ENCODE assay signal across 23 cellular contexts in genomic region chr5:146832985-146833732, GRCh38. TPM values are rescaled to one million over a fixed set of nuclear protein-coding genes. Genes with fewer than 3 reads are reported as not detected.
"Had no signal": no experiment of that assay in that cellular context is flagged by ENCODE, and none has a peak within 500 bp of the region (broad histone marks: within the 10 kb centered on the region; RNA-seq: fewer than 3 reads in every experiment).

No MANE protein-coding gene starts in this region.

- FAIRE-seq: frontal cortex, keratinocyte, pancreas had no signal

- H3K9me3 Mint-ChIP-seq: activated CD4-positive, alpha-beta T cell treated with anti-CD3 and anti-CD28 coated beads, Interleukin-2, amount 10 ng/mL, durations not matched to agents 24 days and 14 days; activated T-cell treated with anti-CD3 and anti-CD28 coated beads, Interleukin-2, amount 50 U/mL, for 72 hours; effector memory CD8-positive, alpha-beta T cell; naive thymus-derived CD8-positive, alpha-beta T cell; T-cell had no signal

- H3K27ac Mint-ChIP-seq: activated CD4-positive, alpha-beta T cell treated with anti-CD3 and anti-CD28 coated beads, Interleukin-2, amount 10 ng/mL, durations not matched to agents 24 days and 14 days; activated CD8-positive, alpha-beta T cell treated with anti-CD3 and anti-CD28 coated beads, Interleukin-2, amount 10 ng/mL, durations not matched to agents 7 days and 5 days; activated naive CD4-positive, alpha-beta T cell treated with anti-CD3 and anti-CD28 coated beads, Interleukin-2, amount 50 U/mL, for 72 hours; activated T-cell treated with anti-CD3 and anti-CD28 coated beads, Interleukin-2, amount 50 U/mL, for 72 hours; memory B cell; naive thymus-derived CD8-positive, alpha-beta T cell; T-cell had no signal

- DNase-seq: activated CD4-positive, alpha-beta T cell treated with anti-CD3 and anti-CD28 coated beads, Interleukin-2, amount 10 ng/mL, durations not matched to agents 24 days and 14 days; activated CD8-positive, alpha-beta T cell treated with anti-CD3 and anti-CD28 coated beads, Interleukin-2, amount 10 ng/mL, durations not matched to agents 7 days and 5 days; activated gamma-delta T cell treated with Interleukin-2 at 50 U/mL for 16 hours; activated T-cell treated with anti-CD3 and anti-CD28 coated beads, Interleukin-2, amount 50 U/mL, for 72 hours; adrenal gland; dermis blood vessel endothelial cell; effector memory CD8-positive, alpha-beta T cell; left lung; naive thymus-derived CD8-positive, alpha-beta T cell; pancreas; stimulated activated CD4-positive, alpha-beta T cell treated with anti-CD3 and anti-CD28 coated beads, Interleukin-4, amount 100 ng/mL, for 1 hour; T-cell; T-helper 9 cell; testis; upper lobe of right lung had no signal

- H3K9me3 ChIP-seq: adrenal gland, left lung, neutrophil, pancreas, testis, upper lobe of right lung had no signal

- H3K4me2 ChIP-seq: smooth muscle cell had no signal

- H3K27me3 ChIP-seq: adrenal gland, left lung, neutrophil, pancreas, testis, upper lobe of right lung had no signal

- H3K27me3 Mint-ChIP-seq: effector memory CD8-positive, alpha-beta T cell; memory B cell had no signal

- H3K4me3 Mint-ChIP-seq: activated CD4-positive, alpha-beta T cell treated with anti-CD3 and anti-CD28 coated beads, Interleukin-2, amount 10 ng/mL, durations not matched to agents 24 days and 14 days; activated CD8-positive, alpha-beta T cell treated with anti-CD3 and anti-CD28 coated beads, Interleukin-2, amount 10 ng/mL, durations not matched to agents 7 days and 5 days; activated T-cell treated with anti-CD3 and anti-CD28 coated beads, Interleukin-2, amount 50 U/mL, for 72 hours; effector memory CD8-positive, alpha-beta T cell; memory B cell; naive thymus-derived CD8-positive, alpha-beta T cell; T-cell had no signal

- H3K27ac ChIP-seq: left lung, neutrophil, pancreas, SK-N-MC, testis, upper lobe of right lung had no signal

- H3K4me1 Mint-ChIP-seq: activated CD4-positive, alpha-beta T cell treated with anti-CD3 and anti-CD28 coated beads, Interleukin-2, amount 10 ng/mL, durations not matched to agents 24 days and 14 days; memory B cell; naive thymus-derived CD8-positive, alpha-beta T cell; T-cell had no signal

- H3K36me3 ChIP-seq: adrenal gland, left lung, neutrophil, pancreas, upper lobe of right lung had no signal

- H3K4me3 ChIP-seq: adrenal gland, left lung, pancreas, SK-N-MC, smooth muscle cell, testis, upper lobe of right lung had no signal

- ATAC-seq: activated CD8-positive, alpha-beta T cell treated with anti-CD3 and anti-CD28 coated beads, Interleukin-2, amount 10 ng/mL, durations not matched to agents 7 days and 5 days; effector memory CD8-positive, alpha-beta T cell; left lung; naive thymus-derived CD8-positive, alpha-beta T cell; pancreas; sciatic nerve; T-cell; upper lobe of right lung had no signal

- H3K36me3 Mint-ChIP-seq: activated naive CD4-positive, alpha-beta T cell treated with anti-CD3 and anti-CD28 coated beads, Interleukin-2, amount 50 U/mL, for 72 hours; memory B cell; naive thymus-derived CD8-positive, alpha-beta T cell; T-cell had no signal

- H3K4me1 ChIP-seq: left lung, pancreas, testis, upper lobe of right lung had no signal

RNA-seq across cellular contexts. Expression of gene PPP2R2B, which starts 45.4 kb away (rescaled TPM):
- total RNA-seq: activated CD4-positive, alpha-beta T cell treated with anti-CD3 and anti-CD28 coated beads, Interleukin-2, amount 10 ng/mL, durations not matched to agents 24 days and 14 days; dermis blood vessel endothelial cell had no signal
